ENCODE assay signal across 21 cellular contexts in the genomic region with DNA sequence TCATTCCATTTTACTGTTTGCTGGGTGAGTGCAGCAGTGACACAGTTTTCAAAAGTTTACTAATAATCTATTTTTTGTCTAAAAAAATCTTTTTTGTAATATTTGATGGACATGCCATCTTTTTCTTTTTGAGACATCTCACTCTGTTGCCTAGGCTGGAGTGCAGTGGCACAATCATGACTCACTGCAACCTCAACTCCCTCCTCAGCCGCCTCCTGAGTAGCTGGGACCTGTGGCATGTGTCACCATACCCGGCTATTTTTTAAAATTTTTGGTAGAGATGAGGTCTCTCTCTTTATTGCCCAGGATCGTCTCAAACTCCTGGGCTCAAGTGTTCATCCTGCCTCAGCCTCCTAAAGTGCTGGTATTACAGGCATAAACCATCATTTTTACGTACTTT.
"Had no signal": no experiment of that assay in that cellular context is flagged by ENCODE, and none has a peak within 500 bp of the region (broad histone marks: within the 10 kb centered on the region; RNA-seq: fewer than 3 reads in every experiment).

No MANE protein-coding gene starts in this region.

- H3K27ac ChIP-seq: esophagus squamous epithelium, gastroesophageal sphincter, neutrophil, psoas muscle, spleen, suprapubic skin, thyroid gland had no signal

- H3K4me3 Mint-ChIP-seq: effector memory CD8-positive, alpha-beta T cell; naive thymus-derived CD4-positive, alpha-beta T cell; type B pancreatic cell had no signal

- ATAC-seq: effector memory CD8-positive, alpha-beta T cell; gastroesophageal sphincter; left lobe of liver; naive thymus-derived CD4-positive, alpha-beta T cell; psoas muscle; sciatic nerve had no signal

- H3K27me3 Mint-ChIP-seq: effector memory CD8-positive, alpha-beta T cell; naive thymus-derived CD4-positive, alpha-beta T cell; type B pancreatic cell had no signal

- H3K27ac Mint-ChIP-seq: effector memory CD8-positive, alpha-beta T cell; naive thymus-derived CD4-positive, alpha-beta T cell; type B pancreatic cell had no signal

- H3K4me1 ChIP-seq: esophagus squamous epithelium, gastroesophageal sphincter, spleen, suprapubic skin, thyroid gland had no signal

- H3K4me3 ChIP-seq: esophagus squamous epithelium, gastroesophageal sphincter, psoas muscle, spleen, suprapubic skin, thyroid gland had no signal

- H3K9me3 Mint-ChIP-seq: effector memory CD8-positive, alpha-beta T cell; naive thymus-derived CD4-positive, alpha-beta T cell; type B pancreatic cell had no signal

- H3K27me3 ChIP-seq: esophagus squamous epithelium, gastroesophageal sphincter, neutrophil, spleen, suprapubic skin, thyroid gland had no signal

- H3K9me3 ChIP-seq: esophagus squamous epithelium, gastroesophageal sphincter, neutrophil, psoas muscle, spleen, suprapubic skin, thyroid gland had no signal

- DNase-seq: effector memory CD8-positive, alpha-beta T cell; esophagus squamous epithelium; foreskin fibroblast; glutamatergic neuron; islet precursor cell; mammary epithelial cell; naive thymus-derived CD4-positive, alpha-beta T cell; psoas muscle; retina; spleen; stimulated activated CD4-positive, alpha-beta T cell treated with anti-CD3 and anti-CD28 coated beads, Interleukin-15, amount 100 ng/mL, for 24 hours; stimulated activated CD4-positive, alpha-beta T cell treated with anti-CD3 and anti-CD28 coated beads, Interleukin-1b, Interleukin-23, amount 100 ng/mL, for 48 hours; stimulated activated CD4-positive, alpha-beta T cell treated with anti-CD3 and anti-CD28 coated beads, Interleukin-4, amount 100 ng/mL, for 4 hours; stimulated activated naive CD4-positive, alpha-beta T cell; thyroid gland had no signal

- H3K36me3 ChIP-seq: gastroesophageal sphincter, neutrophil, thyroid gland had no signal
